15 cellular contexts compared by ENCODE assay signal in the genomic region with DNA sequence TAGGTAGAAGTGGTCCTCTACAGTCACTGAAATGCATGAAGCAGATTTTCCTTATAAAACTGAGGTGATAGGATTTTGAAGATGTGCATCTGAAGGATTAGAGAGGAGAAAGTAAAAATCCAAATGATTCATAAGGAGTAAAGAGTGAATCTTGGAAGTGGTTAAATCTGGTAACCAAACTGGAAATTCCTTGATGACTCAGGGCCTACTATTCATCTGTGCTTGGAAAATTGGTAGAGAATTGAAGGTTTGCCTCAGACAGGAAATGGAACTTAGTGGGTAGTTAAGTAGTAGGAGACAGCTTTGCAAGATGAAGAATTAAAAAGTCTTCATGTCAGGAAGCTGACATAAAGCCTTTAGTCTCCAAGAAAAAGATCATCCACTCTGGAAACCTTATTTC.
DNase-seq lines count a peak whose midpoint lies in the region; ATAC-seq and TF ChIP-seq lines count a peak whose summit lies in the region.
"Had no signal": no experiment of that assay in that cellular context is flagged by ENCODE, and none has a peak within 500 bp of the region (broad histone marks: within the 10 kb centered on the region; RNA-seq: fewer than 3 reads in every experiment).

No MANE protein-coding gene starts in this region.

- H3K27ac ChIP-seq in RWPE1 = no peak overlapping the region
- H3K27ac ChIP-seq: adrenal gland had no signal

- CTCF ChIA-PET in RWPE1 (lab: Yijun Ruan, JAX) = no interaction called here

- no peak for ATAC-seq in GM18868 (IDR thresholded peaks at IDR 0.05; ENCODE audit: unreplicated experiment)
- ATAC-seq: CD8-positive, alpha-beta T cell; effector memory CD8-positive, alpha-beta T cell had no signal

- intact Hi-C loops in posterior cingulate gyrus (cut with DNase I) = no loop called here

- POLR2A ChIA-PET in RWPE1 (lab: Yijun Ruan, JAX; ENCODE audit: low non-redundant PET) = no interaction called here

- no peak for TF ChIP-seq CTCF in RWPE1 (conservative IDR thresholded peaks at IDR 0.05; ENCODE audit: low read depth)

- DNase-seq in ELR (ENCODE audit: low read depth) (peak; percentile 93), RWPE1 (ENCODE audit: low spot score) (peak; percentile 33), fibroblast of gingiva (ENCODE audit: low read depth) (peak; percentile 33), renal cortical epithelial cell (ENCODE audit: low read depth) (peak; percentile 92), posterior cingulate gyrus (no peak), SHP77 (lab: John Stamatoyannopoulos, UW) (no peak), nucleus accumbens (lab: John Stamatoyannopoulos, UW) (no peak)
- DNase-seq: activated CD4-positive, CD25-positive, alpha-beta regulatory T cell treated with anti-CD3 and anti-CD28 coated beads, Interleukin-2, amount 50 U/mL, for 72 hours; activated T-cell treated with anti-CD3 and anti-CD28 coated beads, Interleukin-2, amount 50 U/mL, for 1 hour; adrenal gland; CD8-positive, alpha-beta T cell; effector memory CD8-positive, alpha-beta T cell; NCI-H2107; NK-92 treated with Interleukin-12 subunit alpha and Interleukin-12 subunit beta, amount 100 ng/mL, for 24 hours had no signal

Comparison
In these comparisons a context has a peak if more than half of its experiments do, and no peak if none do; other contexts are left out.
1. DNase-seq: peak in ELR (single experiment), RWPE1 (single experiment), fibroblast of gingiva (single experiment) and renal cortical epithelial cell (single experiment); none in posterior cingulate gyrus (0 of 10), SHP77 (0 of 2) and nucleus accumbens (0 of 56).